Comparison of ENCODE assay signal across 25 cellular contexts in the genomic region with DNA sequence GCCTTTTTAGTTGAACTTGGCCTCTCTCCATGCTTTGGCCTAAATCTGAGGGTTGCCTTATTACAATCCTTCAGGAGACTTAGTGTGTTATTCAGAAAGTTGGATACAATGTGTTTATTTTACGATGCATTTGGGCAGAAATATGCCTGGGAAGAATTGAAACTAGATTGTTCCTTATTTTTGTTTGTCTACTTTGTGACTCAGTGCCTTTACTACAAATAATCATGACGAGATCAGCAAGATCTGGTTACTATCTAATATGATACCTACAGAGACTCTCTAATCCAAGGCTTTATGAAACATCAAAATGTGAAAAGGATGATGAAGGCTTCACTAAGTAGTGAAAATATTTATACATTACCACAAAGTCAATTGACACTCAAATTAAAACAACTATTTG.
"Had no signal": no experiment of that assay in that cellular context is flagged by ENCODE, and none has a peak within 500 bp of the region (broad histone marks: within the 10 kb centered on the region; RNA-seq: fewer than 3 reads in every experiment).

No MANE protein-coding gene starts in this region.

- H3K4me1 ChIP-seq: body of pancreas, transverse colon had no signal

- ATAC-seq: body of pancreas; heart left ventricle; left lobe of liver; lower lobe of right lung; naive thymus-derived CD8-positive, alpha-beta T cell had no signal

- H3K27me3 ChIP-seq: adrenal gland, body of pancreas, dorsolateral prefrontal cortex, heart left ventricle, right atrium auricular region, transverse colon had no signal

- H3K27ac ChIP-seq: adrenal gland, body of pancreas, coronary artery, dorsolateral prefrontal cortex, heart left ventricle, lower lobe of right lung, right atrium auricular region, transverse colon had no signal

- H3K4me3 ChIP-seq: adrenal gland, body of pancreas, coronary artery, dorsolateral prefrontal cortex, heart left ventricle, lower lobe of right lung, right atrium auricular region, transverse colon had no signal

- DNase-seq: activated CD4-positive, alpha-beta T cell treated with anti-CD3 and anti-CD28 coated beads for 4 hours; activated CD4-positive, alpha-beta T cell treated with anti-CD3 and anti-CD28 coated beads, Interleukin-2, amount 50 U/mL, for 48 hours; activated CD4-positive, CD25-positive, alpha-beta regulatory T cell; activated CD8-positive, alpha-beta memory T cell treated with anti-CD3 and anti-CD28 coated beads for 24 hours; activated effector memory CD4-positive, alpha-beta T cell treated with Interleukin-2 at 50 U/mL for 16 hours; activated naive CD4-positive, alpha-beta T cell treated with Interleukin-2 at 50 U/mL for 16 hours; adrenal gland; aorta; body of pancreas; dorsolateral prefrontal cortex; effector memory CD4-positive, alpha-beta T cell; erythroblast; heart left ventricle; hypothalamus; immature natural killer cell; lower lobe of right lung; mesenchymal stem cell; naive thymus-derived CD8-positive, alpha-beta T cell; occipital lobe; stimulated activated CD4-positive, alpha-beta T cell treated with anti-CD3 and anti-CD28 coated beads, Interleukin-2, amount 100 ng/mL, for 48 hours; stimulated activated naive CD4-positive, alpha-beta T cell treated with Interleukin-2 at 50 U/mL for 16 hours; transverse colon had no signal

- H3K36me3 ChIP-seq: adrenal gland, heart left ventricle, lower lobe of right lung, right atrium auricular region, transverse colon had no signal

- H3K9me3 ChIP-seq: adrenal gland, body of pancreas, lower lobe of right lung, right atrium auricular region, transverse colon had no signal
